Comparison of ENCODE assay signal across 8 cellular contexts in genomic region chr14:23320584-23321571, GRCh38. TPM values are rescaled to one million over a fixed set of nuclear protein-coding genes. Genes with fewer than 3 reads are reported as not detected.
DNase-seq lines count a peak whose midpoint lies in the region; ATAC-seq, FAIRE-seq and TF ChIP-seq lines count a peak whose summit lies in the region.

A gene with protein sequence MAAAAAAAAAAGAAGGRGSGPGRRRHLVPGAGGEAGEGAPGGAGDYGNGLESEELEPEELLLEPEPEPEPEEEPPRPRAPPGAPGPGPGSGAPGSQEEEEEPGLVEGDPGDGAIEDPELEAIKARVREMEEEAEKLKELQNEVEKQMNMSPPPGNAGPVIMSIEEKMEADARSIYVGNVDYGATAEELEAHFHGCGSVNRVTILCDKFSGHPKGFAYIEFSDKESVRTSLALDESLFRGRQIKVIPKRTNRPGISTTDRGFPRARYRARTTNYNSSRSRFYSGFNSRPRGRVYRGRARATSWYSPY (plus strand): TSS chr14:23321457. CDS start chr14:23321470, 13 bp downstream.

- TF ChIP-seq CTCF in choroid plexus epithelial cell (conservative IDR thresholded peaks at IDR 0.05; ENCODE audit: low read depth, low read length) (no peak), kidney (IDR thresholded peaks at IDR 0.05; ENCODE audit: borderline replicate concordance, extremely low read depth, insufficient read depth) (peak; percentile 3)

- H3K36me3 ChIP-seq in kidney (ENCODE audit: control insufficient read depth in 1 of 2, insufficient read depth in 2 of 2, low read length in 2 of 2): peaks cover 10 to 25% of the 10 kb centered on the region in 2 donors

- H3K4me1 Mint-ChIP-seq in activated CD4-positive, alpha-beta T cell treated with anti-CD3 and anti-CD28 coated beads for 36 hours: peaks cover 25% of the 10 kb centered on the region

- peaks cover 32% of the 10 kb centered on the region for H3K36me3 Mint-ChIP-seq in activated CD4-positive, alpha-beta T cell treated with anti-CD3 and anti-CD28 coated beads for 36 hours (ENCODE audit: low read depth)

- H3K9me3 ChIP-seq in kidney (ENCODE audit: control insufficient read depth in 1 of 2, low read length in 2 of 2): no peaks in the 10 kb centered on the region

- H3K27ac ChIP-seq in kidney (ENCODE audit: low read depth in 2 of 2, low read length in 2 of 2): peak within 1 kb of the TSS; percentile 92 to 98

- POLR2A ChIA-PET in activated CD4-positive, alpha-beta T cell treated with anti-CD3 and anti-CD28 coated beads for 36 hours (lab: Charles Lee): interaction anchor here (0.5 to 4.7 kb wide), 11 partner anchors 18 to 826 kb away, joined by 3 to 93 read pairs (median 4); partner anchors contain the start of genes ACIN1, C14orf119, HOMEZ and NGDN

- H3K4me1 ChIP-seq in kidney (ENCODE audit: control insufficient read depth in 1 of 2, insufficient read depth in 1 of 2, low read depth in 1 of 2, low read length in 2 of 2): peaks cover 16 to 19% of the 10 kb centered on the region in 2 donors

- ATAC-seq in HG03442 (IDR thresholded peaks at IDR 0.05; ENCODE audit: unreplicated experiment): peak; percentile 88
- ATAC-seq in activated CD4-positive, alpha-beta T cell treated with anti-CD3 and anti-CD28 coated beads for 36 hours: peak; percentile 91

- H3K27ac Mint-ChIP-seq in activated CD4-positive, alpha-beta T cell treated with anti-CD3 and anti-CD28 coated beads for 36 hours: peak within 1 kb of the TSS; percentile 95

- CTCF ChIA-PET in activated CD4-positive, alpha-beta T cell treated with anti-CD3 and anti-CD28 coated beads for 36 hours (lab: Charles Lee): interaction anchor here (0.5 to 11.6 kb wide), 20 partner anchors 12 to 825 kb away, joined by 3 to 173 read pairs (median 4); partner anchors contain the start of genes ACIN1, AP1G2, C14orf119 and HOMEZ

- H3K9me3 Mint-ChIP-seq in activated CD4-positive, alpha-beta T cell treated with anti-CD3 and anti-CD28 coated beads for 36 hours (ENCODE audit: low read depth): no peaks in the 10 kb centered on the region

- peak; percentile 98 for FAIRE-seq in kidney (lab: Jason Lieb, UNC)

- DNase-seq in Ammon's horn (ENCODE audit: low spot score) (peak; percentile 100), GM19238 (ENCODE audit: insufficient read length, low spot score) (peak; percentile 97), NCI-H524 (lab: John Stamatoyannopoulos, UW) (peak; percentile 100), choroid plexus epithelial cell (ENCODE audit: low read depth) (peak; percentile 100), kidney (peak; percentile 99)
- DNase-seq in activated CD4-positive, alpha-beta T cell treated with anti-CD3 and anti-CD28 coated beads for 36 hours: peak; percentile 98
- DNase-seq in stimulated activated CD4-positive, alpha-beta T cell treated with anti-CD3 and anti-CD28 coated beads, Interleukin-15, amount 100 ng/mL, for 24 hours: peak; percentile 97

- peak within 1 kb of the TSS; percentile 84 to 95 for H3K9ac ChIP-seq in kidney (ENCODE audit: low read length in 2 of 2)

- H3K27me3 Mint-ChIP-seq in activated CD4-positive, alpha-beta T cell treated with anti-CD3 and anti-CD28 coated beads for 36 hours: no peaks in the 10 kb centered on the region

- H3K4me3 ChIP-seq in choroid plexus epithelial cell (ENCODE audit: low read depth, low read length): peak within 1 kb of the TSS; percentile 71
- H3K4me3 ChIP-seq in kidney (ENCODE audit: low read length in 2 of 2): peak within 1 kb of the TSS; percentile 89 to 100

- H3K4me3 Mint-ChIP-seq in activated CD4-positive, alpha-beta T cell treated with anti-CD3 and anti-CD28 coated beads for 36 hours: peak within 1 kb of the TSS; percentile 93

- intact Hi-C loops in activated CD4-positive, alpha-beta T cell treated with anti-CD3 and anti-CD28 coated beads for 36 hours (cut with DNase I, micrococcal nuclease): loop anchor here (1.0 to 5.0 kb wide), 15 partner anchors 20 to 1937 kb away; partner anchors contain the start of genes NGDN (in 2 of the 2), THTPA (in 2 of the 2), ACIN1 (in 1 of the 2) and AP1G2 (in 1 of the 2)
- intact Hi-C loops in kidney (cut with DNase I): no loop called here

RNA-seq across cellular contexts. Expression of the gene that starts here (rescaled TPM):
- total RNA-seq in activated CD4-positive, alpha-beta T cell treated with anti-CD3 and anti-CD28 coated beads for 36 hours: 100 to 1,000 TPM; 237 to 338 TPM
- 145 TPM for total RNA-seq in kidney
- 140 TPM for polyA plus RNA-seq in kidney (ENCODE audit: insufficient read depth, low read depth, low replicate concordance)

Comparison
In these comparisons a context has a peak if more than half of its experiments do, and no peak if none do; other contexts are left out.
1. Peak in every context shown above with its lines: DNase-seq, ATAC-seq, H3K4me3 ChIP-seq and H3K27ac ChIP-seq.